Comparison of ENCODE assay signal across 10 cellular contexts in genomic region chr19:18763674-18764590, GRCh38. TPM values are rescaled to one million over a fixed set of nuclear protein-coding genes. Genes with fewer than 3 reads are reported as not detected.
DNase-seq lines count a peak whose midpoint lies in the region; ATAC-seq and TF ChIP-seq lines count a peak whose summit lies in the region.
"Had no signal": no experiment of that assay in that cellular context is flagged by ENCODE, and none has a peak within 500 bp of the region (broad histone marks: within the 10 kb centered on the region; RNA-seq: fewer than 3 reads in every experiment).

No MANE protein-coding gene starts in this region.

- H3K4me1 Mint-ChIP-seq in stimulated activated naive CD8-positive, alpha-beta T cell treated with anti-CD3 and anti-CD28 coated beads, Interleukin-15, amount 100 ng/mL, for 72 hours: no peaks in the 10 kb centered on the region
- peaks cover 15% of the 10 kb centered on the region for H3K4me1 Mint-ChIP-seq in mesothelial cell of epicardium
- H3K4me1 Mint-ChIP-seq: CD4-positive, CD25-positive, alpha-beta regulatory T cell had no signal

- POLR2A ChIA-PET in RWPE1 (lab: Yijun Ruan, JAX; ENCODE audit: low non-redundant PET) (interaction anchor here (0.6 kb wide), 1 partner anchor 207 kb away, joined by 7 read pairs; no protein-coding TSS in a partner anchor), A673 (lab: Charles Lee; ENCODE audit: low non-redundant PET) (no interaction called here)

- H3K27me3 ChIP-seq in foreskin keratinocyte: no peaks in the 10 kb centered on the region
- no peaks in the 10 kb centered on the region for H3K27me3 ChIP-seq in A673 (replicated peaks; ENCODE audit: insufficient read depth, low read depth, low read length, poor library complexity)

- no peak overlapping the region for H3K27ac Mint-ChIP-seq in stimulated activated naive CD8-positive, alpha-beta T cell treated with anti-CD3 and anti-CD28 coated beads, Interleukin-15, amount 100 ng/mL, for 72 hours
- no peak overlapping the region for H3K27ac Mint-ChIP-seq in mesothelial cell of epicardium
- H3K27ac Mint-ChIP-seq: CD4-positive, CD25-positive, alpha-beta regulatory T cell had no signal

- no TSS peak for BruUV-seq in A673 (replicated peaks; lab: Mats Ljungman, UMichigan)

- CTCF ChIA-PET in RWPE1 (lab: Yijun Ruan, JAX) (interaction anchor here (0.9 kb wide), 1 partner anchor 10 kb away, joined by 4 read pairs; no protein-coding TSS in a partner anchor), A673 (lab: Charles Lee) (no interaction called here)

- no peaks in the 10 kb centered on the region for H3K9me3 ChIP-seq in A673 (ENCODE audit: low read depth, low read length, poor library complexity, severe bottlenecking)

- peaks cover 7% of the 10 kb centered on the region for H3K36me3 Mint-ChIP-seq in mesothelial cell of epicardium
- H3K36me3 Mint-ChIP-seq: CD4-positive, CD25-positive, alpha-beta regulatory T cell had no signal

- no peaks in the 10 kb centered on the region for H3K27me3 Mint-ChIP-seq in stimulated activated naive CD8-positive, alpha-beta T cell treated with anti-CD3 and anti-CD28 coated beads, Interleukin-15, amount 100 ng/mL, for 72 hours
- H3K27me3 Mint-ChIP-seq in mesothelial cell of epicardium (ENCODE audit: low read depth): no peaks in the 10 kb centered on the region
- H3K27me3 Mint-ChIP-seq: CD4-positive, CD25-positive, alpha-beta regulatory T cell had no signal

- no peak overlapping the region for H3K4me3 Mint-ChIP-seq in stimulated activated naive CD8-positive, alpha-beta T cell treated with anti-CD3 and anti-CD28 coated beads, Interleukin-15, amount 100 ng/mL, for 72 hours
- no peak overlapping the region for H3K4me3 Mint-ChIP-seq in mesothelial cell of epicardium
- H3K4me3 Mint-ChIP-seq: CD4-positive, CD25-positive, alpha-beta regulatory T cell had no signal

- no peak for DNase-seq in stimulated activated naive CD8-positive, alpha-beta T cell treated with anti-CD3 and anti-CD28 coated beads, Interleukin-15, Interleukin-2, amounts not matched to agents 100 U/mL and 50 U/mL, for 24 hours
- DNase-seq in stimulated activated naive CD8-positive, alpha-beta T cell treated with anti-CD3 and anti-CD28 coated beads, Interleukin-15, amount 100 ng/mL, for 72 hours: no peak
- peak; percentile 95 for DNase-seq in RWPE1 (ENCODE audit: low spot score)
- peak; percentile 88 to 91 for DNase-seq in foreskin keratinocyte
- DNase-seq in A673 (ENCODE audit: low spot score): no peak
- DNase-seq in mesothelial cell of epicardium (ENCODE audit: low spot score in 2 of 2, unreplicated experiment in 2 of 2): no peak
- DNase-seq in hepatic stellate cell (ENCODE audit: low spot score): no peak
- DNase-seq: CD4-positive, CD25-positive, alpha-beta regulatory T cell had no signal

- H3K27ac ChIP-seq in RWPE1 (peak overlapping the region; percentile 95), foreskin keratinocyte (no peak overlapping the region), A673 (ENCODE audit: low read depth, low read length, poor library complexity, severe bottlenecking) (no peak overlapping the region)

- no peaks in the 10 kb centered on the region for H3K36me3 ChIP-seq in A673 (ENCODE audit: insufficient read depth, low read length, poor library complexity, severe bottlenecking)

- peaks cover 34% of the 10 kb centered on the region for H3K4me1 ChIP-seq in foreskin keratinocyte
- no peaks in the 10 kb centered on the region for H3K4me1 ChIP-seq in A673 (ENCODE audit: insufficient read depth, low read length, poor library complexity, severe bottlenecking)

- peak; percentile 31 for ATAC-seq in stimulated activated naive CD8-positive, alpha-beta T cell treated with anti-CD3 and anti-CD28 coated beads, Interleukin-15, Interleukin-2, amounts not matched to agents 100 U/mL and 50 U/mL, for 24 hours
- no peak for ATAC-seq in stimulated activated naive CD8-positive, alpha-beta T cell treated with anti-CD3 and anti-CD28 coated beads, Interleukin-15, amount 100 ng/mL, for 72 hours
- ATAC-seq in foreskin keratinocyte: peak; percentile 80
- no peak for ATAC-seq in GM19023 (IDR thresholded peaks at IDR 0.05; ENCODE audit: unreplicated experiment)

- intact Hi-C loops in A673 (cut with micrococcal nuclease; ENCODE audit: unreplicated experiment): no loop called here

- TF ChIP-seq CTCF in RWPE1 (conservative IDR thresholded peaks at IDR 0.05; ENCODE audit: low read depth) (no peak), foreskin keratinocyte (conservative IDR thresholded peaks at IDR 0.05) (no peak), A673 (conservative IDR thresholded peaks at IDR 0.05; ENCODE audit: low read depth, low read length) (no peak), mesothelial cell of epicardium (IDR thresholded peaks at IDR 0.05; ENCODE audit: unreplicated experiment) (no peak)

- no peaks in the 10 kb centered on the region for H3K9me3 Mint-ChIP-seq in stimulated activated naive CD8-positive, alpha-beta T cell treated with anti-CD3 and anti-CD28 coated beads, Interleukin-15, amount 100 ng/mL, for 72 hours
- H3K9me3 Mint-ChIP-seq in mesothelial cell of epicardium: no peaks in the 10 kb centered on the region
- H3K9me3 Mint-ChIP-seq: CD4-positive, CD25-positive, alpha-beta regulatory T cell had no signal

- no peak overlapping the region for H3K4me3 ChIP-seq in A673 (ENCODE audit: low read depth, low read length, poor library complexity, severe bottlenecking)

RNA-seq across cellular contexts. Expression of gene COMP, which starts 27.2 kb away (rescaled TPM):
- total RNA-seq in foreskin keratinocyte (not detected in 2 replicates), A673 (2021) (not detected in 2 replicates), mesothelial cell of epicardium (0.16 to 0.31 TPM (median 0.18 TPM) in 3 replicates)
- not detected in 2 replicates for polyA plus RNA-seq in foreskin keratinocyte
- total RNA-seq: CD4-positive, CD25-positive, alpha-beta regulatory T cell; mononuclear cell had no signal
- polyA plus RNA-seq: CD4-positive, CD25-positive, alpha-beta regulatory T cell had no signal

Comparison
In these comparisons a context has a peak if more than half of its experiments do, and no peak if none do; other contexts are left out.
1. ATAC-seq: peak in stimulated activated naive CD8-positive, alpha-beta T cell treated with anti-CD3 and anti-CD28 coated beads, Interleukin-15, Interleukin-2, amounts not matched to agents 100 U/mL and 50 U/mL, for 24 hours (single experiment) and foreskin keratinocyte (single experiment); none in stimulated activated naive CD8-positive, alpha-beta T cell treated with anti-CD3 and anti-CD28 coated beads, Interleukin-15, amount 100 ng/mL, for 72 hours (single experiment) and GM19023 (single experiment).
2. DNase-seq: peak in RWPE1 (single experiment) and foreskin keratinocyte (2 of 2); none in stimulated activated naive CD8-positive, alpha-beta T cell treated with anti-CD3 and anti-CD28 coated beads, Interleukin-15, Interleukin-2, amounts not matched to agents 100 U/mL and 50 U/mL, for 24 hours (single experiment), stimulated activated naive CD8-positive, alpha-beta T cell treated with anti-CD3 and anti-CD28 coated beads, Interleukin-15, amount 100 ng/mL, for 72 hours (0 of 2), A673 (single experiment), mesothelial cell of epicardium (0 of 2) and hepatic stellate cell (single experiment).